8 cellular contexts compared by ENCODE assay signal in genomic region chr2:126658316-126658909, GRCh38. TPM values are rescaled to one million over a fixed set of nuclear protein-coding genes. Genes with fewer than 3 reads are reported as not detected.
A peak's percentile ranks its signal among the peaks of the same experiment; 100 is the strongest.
DNase-seq lines count a peak whose midpoint lies in the region; ATAC-seq and TF ChIP-seq lines count a peak whose summit lies in the region.

No MANE protein-coding gene starts in this region.

- no peak for DNase-seq in CD8-positive, alpha-beta memory T cell
- DNase-seq in HAP-1 (ENCODE audit: low spot score in 2 of 2) (no peak), natural killer cell (no peak), dedifferentiated amniotic fluid mesenchymal stem cell (ENCODE audit: extremely low spot score) (no peak), GDM1 (lab: John Stamatoyannopoulos, UW) (no peak), NCI-H774 (lab: John Stamatoyannopoulos, UW) (no peak)
- no peak for DNase-seq in activated naive CD8-positive, alpha-beta T cell treated with anti-CD3 and anti-CD28 coated beads for 36 hours

- H3K36me3 ChIP-seq in CD8-positive, alpha-beta memory T cell (ENCODE audit: insufficient read depth, low read length) = no peaks in the 10 kb centered on the region
- H3K36me3 ChIP-seq in HAP-1 (replicated peaks) = peaks cover 4% of the 10 kb centered on the region

- peak overlapping the region; percentile 93 to 99 (median 96) for H3K4me3 Mint-ChIP-seq in CD8-positive, alpha-beta memory T cell
- peak overlapping the region; percentile 97 for H3K4me3 Mint-ChIP-seq in activated naive CD8-positive, alpha-beta T cell treated with anti-CD3 and anti-CD28 coated beads for 36 hours
- peak overlapping the region; percentile 94 for H3K4me3 Mint-ChIP-seq in natural killer cell

- in situ Hi-C loops in HAP-1 (cut with MboI; ENCODE audit: low sequenced_read_pairs) = no loop called here

- peaks cover 0 to 3% of the 10 kb centered on the region in 2 donors for H3K27me3 Mint-ChIP-seq in CD8-positive, alpha-beta memory T cell
- no peaks in the 10 kb centered on the region for H3K27me3 Mint-ChIP-seq in activated naive CD8-positive, alpha-beta T cell treated with anti-CD3 and anti-CD28 coated beads for 36 hours
- no peaks in the 10 kb centered on the region for H3K27me3 Mint-ChIP-seq in natural killer cell (ENCODE audit: low read depth in 2 of 2)

- ATAC-seq in natural killer cell (no peak), GM21717 (IDR thresholded peaks at IDR 0.05; ENCODE audit: unreplicated experiment) (no peak)

- CTCF ChIA-PET in CD8-positive, alpha-beta memory T cell (lab: Charles Lee) = interaction anchor here (1.1 to 1.5 kb wide), 2 partner anchors 116 to 130 kb away, joined by 4 to 5 read pairs; no protein-coding TSS in a partner anchor

- H3K4me1 Mint-ChIP-seq in CD8-positive, alpha-beta memory T cell = peaks cover 71 to 77% (median 77%) of the 10 kb centered on the region in 3 donors
- peaks cover 64% of the 10 kb centered on the region for H3K4me1 Mint-ChIP-seq in activated naive CD8-positive, alpha-beta T cell treated with anti-CD3 and anti-CD28 coated beads for 36 hours
- peaks cover 78 to 79% of the 10 kb centered on the region in 2 donors for H3K4me1 Mint-ChIP-seq in natural killer cell

- POLR2A ChIA-PET in CD8-positive, alpha-beta memory T cell (lab: Charles Lee) = interaction anchor here (0.9 to 1.1 kb wide), 2 partner anchors 20 to 1047 kb away, joined by 3 read pairs; no protein-coding TSS in a partner anchor

- no peaks in the 10 kb centered on the region for H3K9me3 Mint-ChIP-seq in CD8-positive, alpha-beta memory T cell
- no peaks in the 10 kb centered on the region for H3K9me3 Mint-ChIP-seq in activated naive CD8-positive, alpha-beta T cell treated with anti-CD3 and anti-CD28 coated beads for 36 hours
- H3K9me3 Mint-ChIP-seq in natural killer cell = no peaks in the 10 kb centered on the region

- no peaks in the 10 kb centered on the region for H3K27me3 ChIP-seq in CD8-positive, alpha-beta memory T cell (ENCODE audit: insufficient read depth, low read length, poor library complexity, severe bottlenecking)
- H3K27me3 ChIP-seq in HAP-1 (ENCODE audit: low read depth) = no peaks in the 10 kb centered on the region

- H3K27ac ChIP-seq in CD8-positive, alpha-beta memory T cell (ENCODE audit: low read depth, low read length) = peak overlapping the region; percentile 86

- peak overlapping the region; percentile 88 to 100 (median 99) for H3K27ac Mint-ChIP-seq in CD8-positive, alpha-beta memory T cell
- H3K27ac Mint-ChIP-seq in activated naive CD8-positive, alpha-beta T cell treated with anti-CD3 and anti-CD28 coated beads for 36 hours = peak overlapping the region; percentile 98
- peak overlapping the region; percentile 89 to 97 for H3K27ac Mint-ChIP-seq in natural killer cell

- peak overlapping the region; percentile 74 for H3K4me3 ChIP-seq in CD8-positive, alpha-beta memory T cell (ENCODE audit: low read length)
- peak overlapping the region; percentile 49 for H3K4me3 ChIP-seq in HAP-1

- H3K4me1 ChIP-seq in CD8-positive, alpha-beta memory T cell (ENCODE audit: insufficient read depth, low read length) = peaks cover 69% of the 10 kb centered on the region
- peaks cover 30% of the 10 kb centered on the region for H3K4me1 ChIP-seq in HAP-1

- intact Hi-C loops in natural killer cell (cut with micrococcal nuclease) = loop anchor here (2.0 to 5.0 kb wide), 2 partner anchors 422 to 729 kb away; partner anchors contain the start of gene MAP3K2

- no peak for TF ChIP-seq CTCF in natural killer cell (IDR thresholded peaks at IDR 0.05)

- H3K9me3 ChIP-seq in CD8-positive, alpha-beta memory T cell (ENCODE audit: low read length) = no peaks in the 10 kb centered on the region
- no peaks in the 10 kb centered on the region for H3K9me3 ChIP-seq in HAP-1

- peaks cover 0 to 35% (median 5%) of the 10 kb centered on the region in 3 donors for H3K36me3 Mint-ChIP-seq in CD8-positive, alpha-beta memory T cell
- H3K36me3 Mint-ChIP-seq in activated naive CD8-positive, alpha-beta T cell treated with anti-CD3 and anti-CD28 coated beads for 36 hours = peaks cover 57% of the 10 kb centered on the region
- no peaks in the 10 kb centered on the region for H3K36me3 Mint-ChIP-seq in natural killer cell

RNA-seq across cellular contexts. Expression of gene GYPC, which starts 2.5 kb away (rescaled TPM):
- total RNA-seq in CD8-positive, alpha-beta memory T cell = 100 to 1,000 TPM; 102 TPM
- 226 TPM for polyA plus RNA-seq in CD8-positive, alpha-beta memory T cell
- 100 to 1,000 TPM; 171 to 179 TPM for total RNA-seq in activated naive CD8-positive, alpha-beta T cell treated with anti-CD3 and anti-CD28 coated beads for 36 hours
- 10 to 100 TPM; 74.2 to 92.3 (median 78.7) TPM for total RNA-seq in natural killer cell
